In the genomic region with DNA sequence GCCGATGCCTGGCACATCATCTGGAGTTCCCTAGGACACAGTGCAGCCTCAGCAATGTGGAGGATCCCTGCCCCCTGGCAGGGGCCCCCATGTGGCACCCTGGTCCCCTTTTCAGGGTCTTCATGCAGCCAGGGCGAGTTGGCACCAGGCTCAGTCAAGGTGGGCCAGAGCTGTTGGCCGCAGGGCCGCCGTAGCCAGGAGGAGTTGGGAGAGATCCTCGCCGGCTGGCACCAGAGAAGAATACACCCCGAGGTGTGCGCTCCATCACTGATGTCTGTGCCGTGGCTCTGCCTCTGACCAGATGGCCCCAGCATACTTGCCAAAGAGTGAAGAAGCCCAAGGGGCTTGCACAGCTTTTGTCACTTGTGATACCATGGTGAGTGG, we compare ENCODE assay signal across 12 cellular contexts. TPM values are rescaled to one million over a fixed set of nuclear protein-coding genes. Genes with fewer than 3 reads are reported as not detected.
DNase-seq lines count a peak whose midpoint lies in the region; ATAC-seq and TF ChIP-seq lines count a peak whose summit lies in the region.
"Had no signal": no experiment of that assay in that cellular context is flagged by ENCODE, and none has a peak within 500 bp of the region (broad histone marks: within the 10 kb centered on the region; RNA-seq: fewer than 3 reads in every experiment).

No MANE protein-coding gene starts in this region.

- no peaks in the 10 kb centered on the region for H3K9me3 Mint-ChIP-seq in osteocyte (ENCODE audit: unreplicated experiment)
- no peaks in the 10 kb centered on the region for H3K9me3 Mint-ChIP-seq in activated CD8-positive, alpha-beta T cell treated with anti-CD3 and anti-CD28 coated beads for 36 hours
- H3K9me3 Mint-ChIP-seq: nephron had no signal

- ATAC-seq in activated CD8-positive, alpha-beta T cell treated with anti-CD3 and anti-CD28 coated beads for 36 hours: no peak

- peak overlapping the region; percentile 91 for H3K27ac Mint-ChIP-seq in osteocyte (ENCODE audit: unreplicated experiment)
- no peak overlapping the region for H3K27ac Mint-ChIP-seq in activated CD8-positive, alpha-beta T cell treated with anti-CD3 and anti-CD28 coated beads for 36 hours

- H3K4me1 ChIP-seq in BLaER1: peaks cover 40% of the 10 kb centered on the region

- peaks cover 51% of the 10 kb centered on the region for H3K4me1 Mint-ChIP-seq in osteocyte (ENCODE audit: unreplicated experiment)
- H3K4me1 Mint-ChIP-seq in activated CD8-positive, alpha-beta T cell treated with anti-CD3 and anti-CD28 coated beads for 36 hours (ENCODE audit: low read depth): peaks cover 44% of the 10 kb centered on the region

- intact Hi-C loops in activated CD8-positive, alpha-beta T cell treated with anti-CD3 and anti-CD28 coated beads for 36 hours (cut with micrococcal nuclease): loop anchor here (5.0 kb wide), 1 partner anchor 35 kb away; no protein-coding TSS in a partner anchor

- H4K20me1 ChIP-seq in BLaER1: no peaks in the 10 kb centered on the region

- H3K4me3 Mint-ChIP-seq in osteocyte (ENCODE audit: unreplicated experiment): no peak overlapping the region
- no peak overlapping the region for H3K4me3 Mint-ChIP-seq in activated CD8-positive, alpha-beta T cell treated with anti-CD3 and anti-CD28 coated beads for 36 hours
- H3K4me3 Mint-ChIP-seq: nephron had no signal

- H3K9me3 ChIP-seq in BLaER1 (no peaks in the 10 kb centered on the region), KOPT-K1 (ENCODE audit: insufficient read depth, low read length, poor library complexity, severe bottlenecking) (no peaks in the 10 kb centered on the region)

- peaks cover 28% of the 10 kb centered on the region for H3K27me3 ChIP-seq in BLaER1

- H3K4me2 ChIP-seq in BLaER1: peak overlapping the region; percentile 72

- H3K27me3 Mint-ChIP-seq in osteocyte (ENCODE audit: unreplicated experiment): no peaks in the 10 kb centered on the region
- H3K27me3 Mint-ChIP-seq in activated CD8-positive, alpha-beta T cell treated with anti-CD3 and anti-CD28 coated beads for 36 hours: no peaks in the 10 kb centered on the region

- DNase-seq in coronary artery (ENCODE audit: low spot score): no peak
- no peak for DNase-seq in osteocyte (ENCODE audit: extremely low spot score, unreplicated experiment)
- no peak for DNase-seq in medulla oblongata (ENCODE audit: extremely low spot score)
- no peak for DNase-seq in mucosa of gallbladder (ENCODE audit: low spot score)
- DNase-seq in NCI-H748 (lab: John Stamatoyannopoulos, UW; ENCODE audit: unreplicated experiment): no peak
- DNase-seq in activated CD8-positive, alpha-beta T cell treated with anti-CD3 and anti-CD28 coated beads for 36 hours: no peak
- DNase-seq: effector memory CD4-positive, alpha-beta T cell; stimulated activated CD4-positive, alpha-beta T cell treated with anti-CD3 and anti-CD28 coated beads, Interleukin-4, amount 100 ng/mL, for 24 hours had no signal

- H3K36me3 Mint-ChIP-seq in osteocyte (ENCODE audit: unreplicated experiment): peaks cover 37% of the 10 kb centered on the region
- H3K36me3 Mint-ChIP-seq in activated CD8-positive, alpha-beta T cell treated with anti-CD3 and anti-CD28 coated beads for 36 hours (ENCODE audit: low read depth): peaks cover 61% of the 10 kb centered on the region

- H3K36me3 ChIP-seq in BLaER1: no peaks in the 10 kb centered on the region
- H3K36me3 ChIP-seq in KOPT-K1 (ENCODE audit: insufficient read depth, low read length): peaks cover 27% of the 10 kb centered on the region

- TF ChIP-seq CTCF in coronary artery (IDR thresholded peaks at IDR 0.05): no peak
- no peak for TF ChIP-seq CTCF in osteocyte (IDR thresholded peaks at IDR 0.05)
- no peak for TF ChIP-seq CTCF in activated CD8-positive, alpha-beta T cell treated with anti-CD3 and anti-CD28 coated beads for 36 hours (IDR thresholded peaks at IDR 0.05)

- CTCF ChIA-PET in activated CD8-positive, alpha-beta T cell treated with anti-CD3 and anti-CD28 coated beads for 36 hours (lab: Charles Lee): interaction anchor here (0.9 to 2.5 kb wide), 5 partner anchors 9 to 36 kb away, joined by 3 to 23 read pairs (median 4); a partner anchor contains a TSS

- H3K4me3 ChIP-seq in BLaER1: no peak overlapping the region
- H3K4me3 ChIP-seq in coronary artery: peak overlapping the region; percentile 44

- H3K27ac ChIP-seq in BLaER1: no peak overlapping the region
- peak overlapping the region; percentile 38 for H3K27ac ChIP-seq in KOPT-K1 (ENCODE audit: low read depth, low read length, poor library complexity, severe bottlenecking)
- H3K27ac ChIP-seq in coronary artery: peak overlapping the region; percentile 79 to 89
- H3K27ac ChIP-seq: C4-2B had no signal

- H3K9ac ChIP-seq in BLaER1: no peak overlapping the region

- POLR2A ChIA-PET in activated CD8-positive, alpha-beta T cell treated with anti-CD3 and anti-CD28 coated beads for 36 hours (lab: Charles Lee): interaction anchor here (1.1 to 4.1 kb wide), 4 partner anchors 10 to 47 kb away, joined by 4 to 21 read pairs (median 12); a partner anchor contains a TSS

RNA-seq across cellular contexts. Expression of a gene that starts 11.0 kb away (rescaled TPM):
- total RNA-seq in osteocyte: 74.6 and 80.6 TPM in 2 replicates
- total RNA-seq in mucosa of gallbladder: 97.1 TPM
- total RNA-seq in activated CD8-positive, alpha-beta T cell treated with anti-CD3 and anti-CD28 coated beads for 36 hours: 10 to 100 TPM; 29.9 to 33.5 TPM

RNA-seq across cellular contexts. Expression of a gene that starts 46.7 kb away (rescaled TPM):
- total RNA-seq in osteocyte (19.9 and 20.5 TPM in 2 replicates), mucosa of gallbladder (21.5 TPM)
- 10 to 100 TPM; 18.5 to 19.1 TPM for total RNA-seq in activated CD8-positive, alpha-beta T cell treated with anti-CD3 and anti-CD28 coated beads for 36 hours

RNA-seq across cellular contexts. Expression of a gene that starts 46.9 kb away (rescaled TPM):
- total RNA-seq in osteocyte (52.8 and 52.9 TPM in 2 replicates), mucosa of gallbladder (55.9 TPM)
- 100 to 1,000 TPM; 112 to 133 TPM for total RNA-seq in activated CD8-positive, alpha-beta T cell treated with anti-CD3 and anti-CD28 coated beads for 36 hours
